In genomic region chrX:107154787-107155620, GRCh38 we compare ENCODE assay signal across 9 cellular contexts. TPM values are rescaled to one million over a fixed set of nuclear protein-coding genes. Genes with fewer than 3 reads are reported as not detected.
DNase-seq lines count a peak whose midpoint lies in the region; ATAC-seq and TF ChIP-seq lines count a peak whose summit lies in the region.
"Had no signal": no experiment of that assay in that cellular context is flagged by ENCODE, and none has a peak within 500 bp of the region (broad histone marks: within the 10 kb centered on the region; RNA-seq: fewer than 3 reads in every experiment).

No MANE protein-coding gene starts in this region.

- peak overlapping the region; percentile 20 for H3K4me2 ChIP-seq in Loucy (ENCODE audit: low read depth, low read length, poor library complexity, severe bottlenecking)

- no peaks in the 10 kb centered on the region for H3K9me2 ChIP-seq in Loucy (replicated peaks; ENCODE audit: low read depth, low read length)

- H4K20me1 ChIP-seq in Loucy (ENCODE audit: insufficient read depth, low read length, poor library complexity, severe bottlenecking) = no peaks in the 10 kb centered on the region

- DNase-seq in Caki2 (ENCODE audit: low read depth) = peak; percentile 27
- DNase-seq in activated naive CD4-positive, alpha-beta T cell treated with anti-CD3 and anti-CD28 coated beads, Interleukin-2, amount 50 U/mL, for 16 hours = peak; percentile 37
- DNase-seq in left colon = no peak
- no peak for DNase-seq in NCI-H187 (lab: John Stamatoyannopoulos, UW)
- DNase-seq in retina = no peak
- DNase-seq in NCI-H524 treated with DMSO at 0.1 percent for 48 hours (lab: John Stamatoyannopoulos, UW) = no peak
- DNase-seq: MM.1S had no signal

- H3K4me3 ChIP-seq in Loucy (ENCODE audit: low read length, poor library complexity, severe bottlenecking) = peak overlapping the region; percentile 44

- no peaks in the 10 kb centered on the region for H3K9me3 ChIP-seq in Loucy (ENCODE audit: insufficient read depth, low read depth, low read length)

- no peaks in the 10 kb centered on the region for H3K79me2 ChIP-seq in Loucy (ENCODE audit: insufficient read depth, low read length)

- peak overlapping the region; percentile 52; the same call in 1 of the 2 replicates for H2AFZ ChIP-seq in Loucy (ENCODE audit: low read length)

- H3K36me3 ChIP-seq in Loucy (ENCODE audit: insufficient read depth, low read length) = no peaks in the 10 kb centered on the region

- intact Hi-C loops in left colon (cut with DNase I, micrococcal nuclease) = no loop called here

- ATAC-seq in left colon (peak; percentile 46), HG02571 (IDR thresholded peaks at IDR 0.05; ENCODE audit: unreplicated experiment) (no peak)

- H3K4me1 ChIP-seq in Loucy (ENCODE audit: insufficient read depth, low read length, poor library complexity, severe bottlenecking) = no peaks in the 10 kb centered on the region

- TF ChIP-seq CTCF in Loucy (conservative IDR thresholded peaks at IDR 0.05; ENCODE audit: low read length) = no peak

- H3K9ac ChIP-seq in Loucy (ENCODE audit: low read depth, low read length, poor library complexity, severe bottlenecking) = no peak overlapping the region

- no peaks in the 10 kb centered on the region for H3F3A ChIP-seq in Loucy (ENCODE audit: low read depth)

- H3K27me3 ChIP-seq in Loucy (ENCODE audit: insufficient read depth, low read length, poor library complexity, severe bottlenecking) = no peaks in the 10 kb centered on the region

- in situ Hi-C loops in Caki2 (cut with HindIII; ENCODE audit: low pct_unique_long_range_greater_than_20kb, low sequenced_read_pairs) = no loop called here

RNA-seq across cellular contexts. Expression of gene RBM41, which starts 36.4 kb away (rescaled TPM):
- 14.8 and 16.7 TPM in 2 replicates for total RNA-seq in Caki2 (2014; rRNA removed; shearing (Covaris generic); ENCODE audit: low replicate concordance)
- 10 to 100 TPM; 20.3 to 21.3 TPM for total RNA-seq in left colon

RNA-seq across cellular contexts. Expression of gene NUP62CL, which starts 51.2 kb away (rescaled TPM):
- 4.6 and 5.8 TPM in 2 replicates for total RNA-seq in Caki2 (2014; rRNA removed; shearing (Covaris generic); ENCODE audit: low replicate concordance)
- 1 to 10 TPM; 2.4 to 3.7 TPM for total RNA-seq in left colon

RNA-seq across cellular contexts. Expression of gene DNAAF6, which starts 51.4 kb away (rescaled TPM):
- not detected in 2 replicates for total RNA-seq in Caki2 (2014; rRNA removed; shearing (Covaris generic); ENCODE audit: low replicate concordance)
- total RNA-seq in left colon = not detected

Comparison
In these comparisons a context has a peak if more than half of its experiments do, and no peak if none do; other contexts are left out.
1. DNase-seq: peak in Caki2 (single experiment) and activated naive CD4-positive, alpha-beta T cell treated with anti-CD3 and anti-CD28 coated beads, Interleukin-2, amount 50 U/mL, for 16 hours (single experiment); none in left colon (0 of 2), NCI-H187 (0 of 2), retina (single experiment) and NCI-H524 treated with DMSO at 0.1 percent for 48 hours (single experiment).